13 cellular contexts compared by ENCODE assay signal in the genomic region with DNA sequence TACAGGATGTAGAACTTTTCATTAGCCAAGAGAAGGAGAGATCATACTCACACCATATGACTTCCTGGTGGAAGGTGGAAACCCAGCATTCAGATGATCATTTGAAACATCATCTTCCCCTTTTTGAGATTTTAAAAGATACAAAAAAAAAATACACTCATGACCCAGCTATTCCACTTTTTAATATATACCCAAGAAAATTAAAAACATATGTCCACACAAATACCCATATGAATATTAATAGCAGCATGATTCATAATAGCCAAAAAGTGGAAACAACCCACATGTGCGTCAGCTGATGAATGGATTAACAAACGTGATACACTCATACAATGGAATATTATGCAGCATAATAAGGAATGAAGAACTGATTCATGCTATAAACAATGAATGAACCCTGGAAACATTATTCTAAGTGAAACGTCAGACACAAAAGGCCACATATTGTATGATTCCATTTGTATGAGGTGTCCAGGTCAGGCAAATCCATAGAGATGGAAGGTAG.
DNase-seq lines count a peak whose midpoint lies in the region; ATAC-seq and TF ChIP-seq lines count a peak whose summit lies in the region.
"Had no signal": no experiment of that assay in that cellular context is flagged by ENCODE, and none has a peak within 500 bp of the region (broad histone marks: within the 10 kb centered on the region; RNA-seq: fewer than 3 reads in every experiment).

No MANE protein-coding gene starts in this region.

- no peaks in the 10 kb centered on the region for H3K9me3 Mint-ChIP-seq in memory B cell
- H3K9me3 Mint-ChIP-seq: nephron had no signal

- no peak overlapping the region for H3K4me3 Mint-ChIP-seq in memory B cell
- H3K4me3 Mint-ChIP-seq: B cell, nephron had no signal

- ATAC-seq in memory B cell (ENCODE audit: low read depth): peak; percentile 46
- no peak for ATAC-seq in HG03159 (IDR thresholded peaks at IDR 0.05; ENCODE audit: unreplicated experiment)

- no peak overlapping the region for H3K27ac Mint-ChIP-seq in memory B cell
- H3K27ac Mint-ChIP-seq: B cell had no signal

- DNase-seq in AG04449 (ENCODE audit: low read depth, low spot score): peak; percentile 87
- peak; percentile 66 for DNase-seq in LHCN-M2 (ENCODE audit: low read depth)
- peak; percentile 77 to 97 for DNase-seq in cardiac fibroblast (ENCODE audit: low read depth in 2 of 2)
- no peak for DNase-seq in memory B cell (ENCODE audit: low spot score in 2 of 2)
- DNase-seq in medulla oblongata (ENCODE audit: extremely low spot score): no peak
- DNase-seq in SIG-M5 (lab: John Stamatoyannopoulos, UW): no peak
- no peak for DNase-seq in D341Med (ENCODE audit: low spot score)
- DNase-seq: effector CD4-positive, alpha-beta T cell; NCI-H187; stimulated activated CD4-positive, alpha-beta T cell treated with anti-CD3 and anti-CD28 coated beads, Interleukin-2, amount 100 ng/mL, for 24 hours had no signal

- POLR2A ChIA-PET in AG04449 (lab: Yijun Ruan, JAX): interaction anchor here (0.7 to 1.0 kb wide), 5 partner anchors 12 to 379 kb away, joined by 3 to 5 read pairs (median 3); no protein-coding TSS in a partner anchor

- no peak overlapping the region for H3K4me3 ChIP-seq in AG04449 (ENCODE audit: low read depth, low read length)
- H3K4me3 ChIP-seq in cardiac fibroblast (replicated peaks in 1 of 2; ENCODE audit: low read depth in 2 of 2, low read length in 2 of 2): no peak overlapping the region

- CTCF ChIA-PET in AG04449 (lab: Yijun Ruan, JAX): no interaction called here

- no peaks in the 10 kb centered on the region for H3K36me3 Mint-ChIP-seq in memory B cell

- H3K4me1 Mint-ChIP-seq in memory B cell: peaks cover 8% of the 10 kb centered on the region

- TF ChIP-seq CTCF in AG04449 (IDR thresholded peaks at IDR 0.05; ENCODE audit: insufficient read depth, low read length, missing control alignments): no peak
- TF ChIP-seq CTCF in cardiac fibroblast (IDR thresholded peaks at IDR 0.05; ENCODE audit: low read depth, low read length): no peak

- H3K27me3 Mint-ChIP-seq in memory B cell: no peaks in the 10 kb centered on the region
- H3K27me3 Mint-ChIP-seq: B cell had no signal

Comparison
In these comparisons a context has a peak if more than half of its experiments do, and no peak if none do; other contexts are left out.
1. DNase-seq: peak in AG04449 (single experiment), LHCN-M2 (single experiment) and cardiac fibroblast (2 of 2); none in memory B cell (0 of 2), medulla oblongata (single experiment), SIG-M5 (single experiment) and D341Med (single experiment).